Comparison of ENCODE assay signal across 18 cellular contexts in the genomic region with DNA sequence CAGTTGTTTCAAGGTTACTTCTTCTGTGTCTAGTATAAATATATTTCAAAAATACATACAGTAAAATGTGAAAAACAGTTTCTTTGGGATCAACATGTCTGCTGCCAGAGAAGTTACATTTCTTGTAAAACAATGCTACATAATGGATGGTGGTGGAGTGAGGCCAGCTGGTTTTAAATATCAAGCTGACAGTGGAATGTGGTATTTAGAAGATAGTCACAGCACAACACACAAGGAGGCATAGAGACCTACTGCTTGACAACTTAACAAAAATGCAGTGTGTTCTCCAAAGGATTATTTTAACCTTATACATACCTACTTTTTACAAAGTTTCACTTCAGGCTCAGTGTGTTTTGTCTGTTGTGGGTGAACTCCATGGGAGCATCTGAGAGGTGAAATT.
DNase-seq lines count a peak whose midpoint lies in the region; ATAC-seq and TF ChIP-seq lines count a peak whose summit lies in the region.
"Had no signal": no experiment of that assay in that cellular context is flagged by ENCODE, and none has a peak within 500 bp of the region (broad histone marks: within the 10 kb centered on the region; RNA-seq: fewer than 3 reads in every experiment).

No MANE protein-coding gene starts in this region.

- TF ChIP-seq CTCF in cardiac fibroblast (IDR thresholded peaks at IDR 0.05; ENCODE audit: low read depth, low read length) (no peak), spleen (IDR thresholded peaks at IDR 0.05 in 8 of 11, conservative IDR thresholded peaks at IDR 0.05 in 3 of 11) (no peak)

- H3K9me3 ChIP-seq in iPS-20b (ENCODE audit: insufficient read depth, low read depth, low read length) = no peaks in the 10 kb centered on the region
- H3K9me3 ChIP-seq in spleen = peaks cover 2 to 20% (median 15%) of the 10 kb centered on the region in 8 donors

- H3K4me3 ChIP-seq in cardiac fibroblast (replicated peaks in 1 of 2; ENCODE audit: low read depth in 2 of 2, low read length in 2 of 2) (no peak overlapping the region), iPS-20b (ENCODE audit: low read length) (no peak overlapping the region; the same call in 1 of the 2 replicates), spleen (no peak overlapping the region)

- peak; percentile 46 for ATAC-seq in Right ventricle myocardium superior (ENCODE audit: poor library complexity)
- ATAC-seq in HG03457 (IDR thresholded peaks at IDR 0.05; ENCODE audit: unreplicated experiment) = no peak
- no peak for ATAC-seq in HG03354 (IDR thresholded peaks at IDR 0.05; ENCODE audit: poor library complexity, severe bottlenecking, unreplicated experiment)
- ATAC-seq: stimulated activated naive B cell treated with anti-CD40 and anti-IgM and Interleukin-4, amounts not matched to agents 10 μg/mL and 1 μg/mL and 100 μg/mL, for 72 hours had no signal

- TF ChIP-seq POLR2A in spleen (IDR thresholded peaks at IDR 0.05) = no peak

- DNase-seq in Right ventricle myocardium superior = no peak
- no peak for DNase-seq in cardiac septum (ENCODE audit: low spot score)
- DNase-seq in cardiac fibroblast (ENCODE audit: low read depth in 2 of 2) = peak; percentile 36 to 80
- DNase-seq in HuH-7.5 (ENCODE audit: low spot score) = no peak
- no peak for DNase-seq in spleen
- DNase-seq: activated CD4-positive, alpha-beta T cell treated with anti-CD3 and anti-CD28 coated beads for 4 hours; activated naive CD8-positive, alpha-beta T cell treated with anti-CD3 and anti-CD28 coated beads, Interleukin-2, amount 10 ng/mL, durations not matched to agents 7 days and 5 days; CD4-positive, alpha-beta memory T cell; Karpas-422; naive B cell; NCI-H1694 treated with DMSO at 0.1 percent for 48 hours; NCI-H526; stimulated activated CD4-positive, alpha-beta T cell treated with anti-CD3 and anti-CD28 coated beads, Interleukin-4, amount 100 ng/mL, for 4 hours; stimulated activated naive B cell treated with anti-CD40 and anti-IgM and Interleukin-4, amounts not matched to agents 10 μg/mL and 1 μg/mL and 100 μg/mL, for 72 hours had no signal

- H3K27ac ChIP-seq in iPS-20b (ENCODE audit: low read length) (peak overlapping the region; percentile 77), spleen (no peak overlapping the region)
- H3K27ac ChIP-seq: 22Rv1 had no signal

- no peaks in the 10 kb centered on the region for H3K27me3 ChIP-seq in iPS-20b (ENCODE audit: insufficient read depth, low read length)
- H3K27me3 ChIP-seq in spleen (replicated peaks in 1 of 7) = peaks cover 0 to 15% (median 0%) of the 10 kb centered on the region in 7 donors

- H3K4me1 ChIP-seq in iPS-20b (ENCODE audit: insufficient read depth, low read length) (peaks cover 16% of the 10 kb centered on the region; the same call in 1 of the 2 replicates), spleen (no peaks in the 10 kb centered on the region)

- intact Hi-C loops in Right ventricle myocardium superior (cut with DNase I) = no loop called here
- intact Hi-C loops in cardiac septum (cut with DNase I) = no loop called here
- intact Hi-C loops in spleen (cut with DNase I; ENCODE audit: low total_unique reads) = no loop called here

- H3K9ac ChIP-seq in iPS-20b (ENCODE audit: low read depth, low read length) = peak overlapping the region; percentile 68; the same call in 1 of the 2 replicates

- no peaks in the 10 kb centered on the region for H3K36me3 ChIP-seq in iPS-20b (ENCODE audit: insufficient read depth, low read depth, low read length)
- H3K36me3 ChIP-seq in spleen = no peaks in the 10 kb centered on the region

Comparison
In these comparisons a context has a peak if more than half of its experiments do, and no peak if none do; other contexts are left out.
1. DNase-seq: peak in cardiac fibroblast (2 of 2); none in Right ventricle myocardium superior (single experiment), cardiac septum (single experiment), HuH-7.5 (single experiment) and spleen (single experiment).